In the genomic region with DNA sequence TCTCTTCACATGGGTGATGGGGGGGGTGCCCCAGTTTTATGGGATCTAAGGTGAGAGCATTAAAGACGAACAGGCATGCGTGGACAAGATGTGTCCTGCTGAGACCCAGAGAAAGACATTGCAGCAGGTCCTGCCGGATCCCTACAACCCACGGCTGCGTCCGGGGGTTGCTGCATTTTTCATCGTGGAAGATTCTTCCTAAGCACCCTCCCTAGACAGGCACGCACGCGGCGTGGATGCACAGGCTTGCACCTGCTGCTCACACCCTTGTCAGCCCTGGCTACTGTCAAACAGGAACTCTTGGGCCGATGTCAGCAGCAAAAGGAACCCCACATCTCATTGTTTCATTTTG, we compare ENCODE assay signal across 27 cellular contexts.
"Had no signal": no experiment of that assay in that cellular context is flagged by ENCODE, and none has a peak within 500 bp of the region (broad histone marks: within the 10 kb centered on the region; RNA-seq: fewer than 3 reads in every experiment).

No MANE protein-coding gene starts in this region.

- H3K27ac Mint-ChIP-seq: activated CD4-positive, alpha-beta memory T cell treated with anti-CD3 and anti-CD28 coated beads, Interleukin-2, amount 10 ng/mL, durations not matched to agents 7 days and 5 days; activated CD4-positive, alpha-beta T cell treated with anti-CD3 and anti-CD28 coated beads, Interleukin-2, amount 10 ng/mL, durations not matched to agents 24 days and 14 days; activated CD8-positive, alpha-beta memory T cell treated with anti-CD3 and anti-CD28 coated beads, Interleukin-2, amount 10 ng/mL, durations not matched to agents 7 days and 5 days; activated naive CD4-positive, alpha-beta T cell treated with anti-CD3 and anti-CD28 coated beads, Interleukin-2, amount 50 U/mL, for 72 hours; mesothelial cell of epicardium; natural killer cell; stimulated activated naive B cell treated with anti-CD40 and anti-IgM and Interleukin-4, amounts not matched to agents 10 μg/mL and 1 μg/mL and 100 μg/mL, for 72 hours; T-cell; T-helper 2 cell treated with Interferon-gamma antibody and Interleukin-4, amounts not matched to agents 5 μg/mL and 100 μg/mL, for 36 hours; type B pancreatic cell had no signal

- H3K4me3 Mint-ChIP-seq: activated CD4-positive, alpha-beta memory T cell treated with anti-CD3 and anti-CD28 coated beads, Interleukin-2, amount 10 ng/mL, durations not matched to agents 7 days and 5 days; activated CD4-positive, alpha-beta T cell treated with anti-CD3 and anti-CD28 coated beads, Interleukin-2, amount 10 ng/mL, durations not matched to agents 24 days and 14 days; activated CD8-positive, alpha-beta memory T cell treated with anti-CD3 and anti-CD28 coated beads, Interleukin-2, amount 10 ng/mL, durations not matched to agents 7 days and 5 days; mesothelial cell of epicardium; natural killer cell; stimulated activated naive B cell treated with anti-CD40 and anti-IgM and Interleukin-4, amounts not matched to agents 10 μg/mL and 1 μg/mL and 100 μg/mL, for 72 hours; T-cell; T-helper 2 cell treated with Interferon-gamma antibody and Interleukin-4, amounts not matched to agents 5 μg/mL and 100 μg/mL, for 36 hours; type B pancreatic cell had no signal

- H3K4me1 ChIP-seq: adrenal gland, ascending aorta, lower lobe of right lung, parathyroid adenoma, sigmoid colon, testis had no signal

- H3K9ac ChIP-seq: parathyroid adenoma had no signal

- H3K4me3 ChIP-seq: adrenal gland, ascending aorta, lower lobe of right lung, sigmoid colon, smooth muscle cell, testis had no signal

- H3K27me3 Mint-ChIP-seq: activated CD4-positive, alpha-beta memory T cell treated with anti-CD3 and anti-CD28 coated beads, Interleukin-2, amount 10 ng/mL, durations not matched to agents 7 days and 5 days; activated CD4-positive, alpha-beta T cell treated with anti-CD3 and anti-CD28 coated beads, Interleukin-2, amount 10 ng/mL, durations not matched to agents 24 days and 14 days; activated CD8-positive, alpha-beta memory T cell treated with anti-CD3 and anti-CD28 coated beads, Interleukin-2, amount 10 ng/mL, durations not matched to agents 7 days and 5 days; stimulated activated naive B cell treated with anti-CD40 and anti-IgM and Interleukin-4, amounts not matched to agents 10 μg/mL and 1 μg/mL and 100 μg/mL, for 72 hours had no signal

- ATAC-seq: activated CD4-positive, CD25-positive, alpha-beta regulatory T cell treated with anti-CD3 and anti-CD28 coated beads, Interleukin-2, amount 50 U/mL, for 24 hours; activated CD8-positive, alpha-beta memory T cell treated with anti-CD3 and anti-CD28 coated beads, Interleukin-2, amount 10 ng/mL, durations not matched to agents 7 days and 5 days; activated naive CD4-positive, alpha-beta T cell treated with anti-CD3 and anti-CD28 coated beads, Interleukin-2, amount 50 U/mL, for 72 hours; natural killer cell; stimulated activated naive B cell treated with anti-CD40 and anti-IgM and Interleukin-4, amounts not matched to agents 10 μg/mL and 1 μg/mL and 100 μg/mL, for 72 hours; T-cell had no signal

- H2AFZ ChIP-seq: parathyroid adenoma had no signal

- H3K4me1 Mint-ChIP-seq: activated CD4-positive, alpha-beta memory T cell treated with anti-CD3 and anti-CD28 coated beads, Interleukin-2, amount 10 ng/mL, durations not matched to agents 7 days and 5 days; activated CD4-positive, alpha-beta T cell treated with anti-CD3 and anti-CD28 coated beads, Interleukin-2, amount 10 ng/mL, durations not matched to agents 24 days and 14 days; activated CD8-positive, alpha-beta memory T cell treated with anti-CD3 and anti-CD28 coated beads, Interleukin-2, amount 10 ng/mL, durations not matched to agents 7 days and 5 days; mesothelial cell of epicardium; natural killer cell; stimulated activated naive B cell treated with anti-CD40 and anti-IgM and Interleukin-4, amounts not matched to agents 10 μg/mL and 1 μg/mL and 100 μg/mL, for 72 hours; T-cell had no signal

- H3K9me3 ChIP-seq: adrenal gland, ascending aorta, testis had no signal

- H3K9me3 Mint-ChIP-seq: activated CD4-positive, alpha-beta memory T cell treated with anti-CD3 and anti-CD28 coated beads, Interleukin-2, amount 10 ng/mL, durations not matched to agents 7 days and 5 days; activated CD4-positive, alpha-beta T cell treated with anti-CD3 and anti-CD28 coated beads, Interleukin-2, amount 10 ng/mL, durations not matched to agents 24 days and 14 days; activated naive CD4-positive, alpha-beta T cell treated with anti-CD3 and anti-CD28 coated beads, Interleukin-2, amount 50 U/mL, for 72 hours; natural killer cell; T-cell; T-helper 2 cell treated with Interferon-gamma antibody and Interleukin-4, amounts not matched to agents 5 μg/mL and 100 μg/mL, for 36 hours; type B pancreatic cell had no signal

- H3K27ac ChIP-seq: adrenal gland, ascending aorta, brain microvascular endothelial cell, lower lobe of right lung, parathyroid adenoma, sigmoid colon, testis, VCaP had no signal

- H3K36me3 ChIP-seq: adrenal gland, ascending aorta, brain microvascular endothelial cell, lower lobe of right lung, sigmoid colon had no signal

- DNase-seq: activated CD4-positive, alpha-beta T cell treated with anti-CD3 and anti-CD28 coated beads, Interleukin-2, amount 10 ng/mL, durations not matched to agents 24 days and 14 days; activated T-cell treated with anti-CD3 and anti-CD28 coated beads for 4 hours; brain microvascular endothelial cell; caudate nucleus; dermis blood vessel endothelial cell; effector CD8-positive, alpha-beta T cell; foreskin melanocyte; lower lobe of right lung; natural killer cell; sigmoid colon; stimulated activated CD4-positive, alpha-beta T cell treated with anti-CD3 and anti-CD28 coated beads, Interleukin-2, amount 100 ng/mL, for 48 hours; stimulated activated CD8-positive, alpha-beta memory T cell treated with anti-CD3 and anti-CD28 coated beads, Interleukin-4, amount 100 ng/mL, for 48 hours; stimulated activated naive B cell treated with anti-CD40 and anti-IgM and Interleukin-4, amounts not matched to agents 10 μg/mL and 1 μg/mL and 100 μg/mL, for 72 hours; T-cell; testis had no signal

- H3K27me3 ChIP-seq: adrenal gland, ascending aorta, brain microvascular endothelial cell, testis had no signal

- H3K79me2 ChIP-seq: parathyroid adenoma had no signal

- H3K36me3 Mint-ChIP-seq: activated CD8-positive, alpha-beta memory T cell treated with anti-CD3 and anti-CD28 coated beads, Interleukin-2, amount 10 ng/mL, durations not matched to agents 7 days and 5 days; activated naive CD4-positive, alpha-beta T cell treated with anti-CD3 and anti-CD28 coated beads, Interleukin-2, amount 50 U/mL, for 72 hours; mesothelial cell of epicardium; natural killer cell; stimulated activated naive B cell treated with anti-CD40 and anti-IgM and Interleukin-4, amounts not matched to agents 10 μg/mL and 1 μg/mL and 100 μg/mL, for 72 hours; T-cell; type B pancreatic cell had no signal
